Comparison of ENCODE assay signal across 1 cellular context in genomic region chr19:39970674-39971379, GRCh38.
TF ChIP-seq lines count a peak whose summit lies in the region.

TSS of gene PSMC4 (plus strand) at chr19:39971165. CDS start at chr19:39971203, 38 bp downstream.

TF ChIP-seq in HepG2, 621 proteins besides CTCF, POLR2A, EP300 and RAD21 (continued from another document and continues in another):
- TF ChIP-seq CSRNP2 (CRISPR knock-in tag; conservative IDR thresholded peaks at IDR 0.05; ENCODE audit: low read depth) (no peak), TP53 (CRISPR knock-in tag; conservative IDR thresholded peaks at IDR 0.05) (no peak), ZNF878 (CRISPR knock-in tag; IDR thresholded peaks at IDR 0.05) (no peak), E2F1 (CRISPR knock-in tag; IDR thresholded peaks at IDR 0.05) (peak; percentile 67; the same call in 1 of the 2 replicates), ZNF724P (CRISPR knock-in tag; IDR thresholded peaks at IDR 0.05; ENCODE audit: borderline replicate concordance) (peak; percentile 75; the same call in 1 of the 2 replicates), FOXP1 (IDR thresholded peaks at IDR 0.05) (no peak), FOXP1 (CRISPR knock-in tag; IDR thresholded peaks at IDR 0.05) (0 out of 2 replicates have a peak, but pooled peaks have one; percentile 13), ZNF652 (CRISPR knock-in tag; IDR thresholded peaks at IDR 0.05; ENCODE audit: borderline replicate concordance, low read depth) (no peak), SRF (IDR thresholded peaks at IDR 0.05; ENCODE audit: low read depth, low read length) (no peak), JUN (CRISPR knock-in tag; IDR thresholded peaks at IDR 0.05) (no peak; the same call in 1 of the 2 replicates), SP2 (CRISPR knock-in tag; IDR thresholded peaks at IDR 0.05) (peak; percentile 73), TBL1XR1 (IDR thresholded peaks at IDR 0.05; ENCODE audit: borderline replicate concordance, low read length, partially characterized antibody) (no peak), ZFY (CRISPR knock-in tag; IDR thresholded peaks at IDR 0.05) (peak; percentile 90), FLYWCH1 (CRISPR knock-in tag; IDR thresholded peaks at IDR 0.05) (no peak), ATM (IDR thresholded peaks at IDR 0.05; ENCODE audit: borderline replicate concordance) (no peak), ZNF20 (CRISPR knock-in tag; IDR thresholded peaks at IDR 0.05) (no peak), IRF2 (CRISPR knock-in tag; IDR thresholded peaks at IDR 0.05) (peak; percentile 96), ARID4A (CRISPR knock-in tag; IDR thresholded peaks at IDR 0.05; ENCODE audit: borderline replicate concordance) (peak; percentile 80; the same call in 1 of the 2 replicates), ZNF441 (CRISPR knock-in tag; IDR thresholded peaks at IDR 0.05; ENCODE audit: borderline replicate concordance) (peak; percentile 73; the same call in 1 of the 2 replicates), SYNCRIP (IDR thresholded peaks at IDR 0.05; ENCODE audit: insufficient read depth, low read depth, low read length) (no peak), ZKSCAN1 (IDR thresholded peaks at IDR 0.05; ENCODE audit: low read length) (0 out of 2 replicates have a peak, but pooled peaks have one; percentile 30), RBM39 (IDR thresholded peaks at IDR 0.05; ENCODE audit: low read depth, low read length, poor library complexity, severe bottlenecking) (peak; percentile 65), SALL2 (CRISPR knock-in tag; IDR thresholded peaks at IDR 0.05) (peak; percentile 98), ZNF691 (CRISPR knock-in tag; IDR thresholded peaks at IDR 0.05; ENCODE audit: borderline replicate concordance, low read depth) (peak; percentile 48; the same call in 1 of the 2 replicates), ADNP (CRISPR knock-in tag; IDR thresholded peaks at IDR 0.05) (no peak), ZNF615 (CRISPR knock-in tag; IDR thresholded peaks at IDR 0.05; ENCODE audit: borderline replicate concordance) (no peak), ZBTB38 (CRISPR knock-in tag; IDR thresholded peaks at IDR 0.05) (peak; percentile 98), ETV6 (CRISPR knock-in tag; conservative IDR thresholded peaks at IDR 0.05) (peak; percentile 87), ZNF225 (CRISPR knock-in tag; IDR thresholded peaks at IDR 0.05) (peak; percentile 88), GLMP (CRISPR knock-in tag; IDR thresholded peaks at IDR 0.05; ENCODE audit: borderline replicate concordance) (no peak), HNF4A (CRISPR knock-in tag; IDR thresholded peaks at IDR 0.05) (peak; percentile 35; the same call in 1 of the 2 replicates), KDM2A (CRISPR knock-in tag; IDR thresholded peaks at IDR 0.05; ENCODE audit: borderline replicate concordance, low read depth) (peak; percentile 88), ZNF768 (CRISPR knock-in tag; IDR thresholded peaks at IDR 0.05) (peak; percentile 59; the same call in 1 of the 2 replicates), PCBP2 (optimal IDR thresholded peaks at IDR 0.05; ENCODE audit: low read depth, low read length, poor library complexity, severe bottlenecking) (no peak), ZNF235 (CRISPR knock-in tag; IDR thresholded peaks at IDR 0.05; ENCODE audit: borderline replicate concordance) (no peak), FOXO1 (CRISPR knock-in tag; IDR thresholded peaks at IDR 0.05) (peak; percentile 62; the same call in 1 of the 2 replicates), ZNF101 (CRISPR knock-in tag; IDR thresholded peaks at IDR 0.05; ENCODE audit: borderline replicate concordance, low read depth) (no peak), ATRX (CRISPR knock-in tag; IDR thresholded peaks at IDR 0.05; ENCODE audit: borderline replicate concordance) (no peak), ZSCAN22 (CRISPR knock-in tag; IDR thresholded peaks at IDR 0.05) (no peak)
- TF ChIP-seq, protein P1, sequence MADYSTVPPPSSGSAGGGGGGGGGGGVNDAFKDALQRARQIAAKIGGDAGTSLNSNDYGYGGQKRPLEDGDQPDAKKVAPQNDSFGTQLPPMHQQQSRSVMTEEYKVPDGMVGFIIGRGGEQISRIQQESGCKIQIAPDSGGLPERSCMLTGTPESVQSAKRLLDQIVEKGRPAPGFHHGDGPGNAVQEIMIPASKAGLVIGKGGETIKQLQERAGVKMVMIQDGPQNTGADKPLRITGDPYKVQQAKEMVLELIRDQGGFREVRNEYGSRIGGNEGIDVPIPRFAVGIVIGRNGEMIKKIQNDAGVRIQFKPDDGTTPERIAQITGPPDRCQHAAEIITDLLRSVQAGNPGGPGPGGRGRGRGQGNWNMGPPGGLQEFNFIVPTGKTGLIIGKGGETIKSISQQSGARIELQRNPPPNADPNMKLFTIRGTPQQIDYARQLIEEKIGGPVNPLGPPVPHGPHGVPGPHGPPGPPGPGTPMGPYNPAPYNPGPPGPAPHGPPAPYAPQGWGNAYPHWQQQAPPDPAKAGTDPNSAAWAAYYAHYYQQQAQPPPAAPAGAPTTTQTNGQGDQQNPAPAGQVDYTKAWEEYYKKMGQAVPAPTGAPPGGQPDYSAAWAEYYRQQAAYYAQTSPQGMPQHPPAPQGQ (CRISPR knock-in tag; IDR thresholded peaks at IDR 0.05; ENCODE audit: borderline replicate concordance): no peak
- TF ChIP-seq, protein P2, sequence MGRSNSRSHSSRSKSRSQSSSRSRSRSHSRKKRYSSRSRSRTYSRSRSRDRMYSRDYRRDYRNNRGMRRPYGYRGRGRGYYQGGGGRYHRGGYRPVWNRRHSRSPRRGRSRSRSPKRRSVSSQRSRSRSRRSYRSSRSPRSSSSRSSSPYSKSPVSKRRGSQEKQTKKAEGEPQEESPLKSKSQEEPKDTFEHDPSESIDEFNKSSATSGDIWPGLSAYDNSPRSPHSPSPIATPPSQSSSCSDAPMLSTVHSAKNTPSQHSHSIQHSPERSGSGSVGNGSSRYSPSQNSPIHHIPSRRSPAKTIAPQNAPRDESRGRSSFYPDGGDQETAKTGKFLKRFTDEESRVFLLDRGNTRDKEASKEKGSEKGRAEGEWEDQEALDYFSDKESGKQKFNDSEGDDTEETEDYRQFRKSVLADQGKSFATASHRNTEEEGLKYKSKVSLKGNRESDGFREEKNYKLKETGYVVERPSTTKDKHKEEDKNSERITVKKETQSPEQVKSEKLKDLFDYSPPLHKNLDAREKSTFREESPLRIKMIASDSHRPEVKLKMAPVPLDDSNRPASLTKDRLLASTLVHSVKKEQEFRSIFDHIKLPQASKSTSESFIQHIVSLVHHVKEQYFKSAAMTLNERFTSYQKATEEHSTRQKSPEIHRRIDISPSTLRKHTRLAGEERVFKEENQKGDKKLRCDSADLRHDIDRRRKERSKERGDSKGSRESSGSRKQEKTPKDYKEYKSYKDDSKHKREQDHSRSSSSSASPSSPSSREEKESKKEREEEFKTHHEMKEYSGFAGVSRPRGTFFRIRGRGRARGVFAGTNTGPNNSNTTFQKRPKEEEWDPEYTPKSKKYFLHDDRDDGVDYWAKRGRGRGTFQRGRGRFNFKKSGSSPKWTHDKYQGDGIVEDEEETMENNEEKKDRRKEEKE (IDR thresholded peaks at IDR 0.05): no peak
- TF ChIP-seq, protein P3, sequence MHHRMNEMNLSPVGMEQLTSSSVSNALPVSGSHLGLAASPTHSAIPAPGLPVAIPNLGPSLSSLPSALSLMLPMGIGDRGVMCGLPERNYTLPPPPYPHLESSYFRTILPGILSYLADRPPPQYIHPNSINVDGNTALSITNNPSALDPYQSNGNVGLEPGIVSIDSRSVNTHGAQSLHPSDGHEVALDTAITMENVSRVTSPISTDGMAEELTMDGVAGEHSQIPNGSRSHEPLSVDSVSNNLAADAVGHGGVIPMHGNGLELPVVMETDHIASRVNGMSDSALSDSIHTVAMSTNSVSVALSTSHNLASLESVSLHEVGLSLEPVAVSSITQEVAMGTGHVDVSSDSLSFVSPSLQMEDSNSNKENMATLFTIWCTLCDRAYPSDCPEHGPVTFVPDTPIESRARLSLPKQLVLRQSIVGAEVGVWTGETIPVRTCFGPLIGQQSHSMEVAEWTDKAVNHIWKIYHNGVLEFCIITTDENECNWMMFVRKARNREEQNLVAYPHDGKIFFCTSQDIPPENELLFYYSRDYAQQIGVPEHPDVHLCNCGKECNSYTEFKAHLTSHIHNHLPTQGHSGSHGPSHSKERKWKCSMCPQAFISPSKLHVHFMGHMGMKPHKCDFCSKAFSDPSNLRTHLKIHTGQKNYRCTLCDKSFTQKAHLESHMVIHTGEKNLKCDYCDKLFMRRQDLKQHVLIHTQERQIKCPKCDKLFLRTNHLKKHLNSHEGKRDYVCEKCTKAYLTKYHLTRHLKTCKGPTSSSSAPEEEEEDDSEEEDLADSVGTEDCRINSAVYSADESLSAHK (CRISPR knock-in tag; IDR thresholded peaks at IDR 0.05; ENCODE audit: borderline replicate concordance): no peak
- TF ChIP-seq, protein P4, sequence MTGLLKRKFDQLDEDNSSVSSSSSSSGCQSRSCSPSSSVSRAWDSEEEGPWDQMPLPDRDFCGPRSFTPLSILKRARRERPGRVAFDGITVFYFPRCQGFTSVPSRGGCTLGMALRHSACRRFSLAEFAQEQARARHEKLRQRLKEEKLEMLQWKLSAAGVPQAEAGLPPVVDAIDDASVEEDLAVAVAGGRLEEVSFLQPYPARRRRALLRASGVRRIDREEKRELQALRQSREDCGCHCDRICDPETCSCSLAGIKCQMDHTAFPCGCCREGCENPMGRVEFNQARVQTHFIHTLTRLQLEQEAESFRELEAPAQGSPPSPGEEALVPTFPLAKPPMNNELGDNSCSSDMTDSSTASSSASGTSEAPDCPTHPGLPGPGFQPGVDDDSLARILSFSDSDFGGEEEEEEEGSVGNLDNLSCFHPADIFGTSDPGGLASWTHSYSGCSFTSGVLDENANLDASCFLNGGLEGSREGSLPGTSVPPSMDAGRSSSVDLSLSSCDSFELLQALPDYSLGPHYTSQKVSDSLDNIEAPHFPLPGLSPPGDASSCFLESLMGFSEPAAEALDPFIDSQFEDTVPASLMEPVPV (CRISPR knock-in tag; IDR thresholded peaks at IDR 0.05): no peak
- TF ChIP-seq, protein P5, sequence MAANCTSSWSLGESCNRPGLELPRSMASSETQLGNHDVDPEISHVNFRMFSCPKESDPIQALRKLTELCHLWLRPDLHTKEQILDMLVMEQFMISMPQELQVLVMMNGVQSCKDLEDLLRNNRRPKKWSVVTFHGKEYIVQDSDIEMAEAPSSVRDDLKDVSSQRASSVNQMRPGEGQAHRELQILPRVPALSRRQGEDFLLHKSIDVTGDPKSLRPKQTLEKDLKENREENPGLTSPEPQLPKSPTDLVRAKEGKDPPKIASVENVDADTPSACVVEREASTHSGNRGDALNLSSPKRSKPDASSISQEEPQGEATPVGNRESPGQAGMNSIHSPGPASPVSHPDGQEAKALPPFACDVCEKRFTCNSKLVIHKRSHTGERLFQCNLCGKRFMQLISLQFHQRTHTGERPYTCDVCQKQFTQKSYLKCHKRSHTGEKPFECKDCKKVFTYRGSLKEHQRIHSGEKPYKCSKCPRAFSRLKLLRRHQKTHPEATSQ (CRISPR knock-in tag; IDR thresholded peaks at IDR 0.05; ENCODE audit: borderline replicate concordance): no peak
